Comparison of ENCODE assay signal across 2 cellular contexts in the genomic region with DNA sequence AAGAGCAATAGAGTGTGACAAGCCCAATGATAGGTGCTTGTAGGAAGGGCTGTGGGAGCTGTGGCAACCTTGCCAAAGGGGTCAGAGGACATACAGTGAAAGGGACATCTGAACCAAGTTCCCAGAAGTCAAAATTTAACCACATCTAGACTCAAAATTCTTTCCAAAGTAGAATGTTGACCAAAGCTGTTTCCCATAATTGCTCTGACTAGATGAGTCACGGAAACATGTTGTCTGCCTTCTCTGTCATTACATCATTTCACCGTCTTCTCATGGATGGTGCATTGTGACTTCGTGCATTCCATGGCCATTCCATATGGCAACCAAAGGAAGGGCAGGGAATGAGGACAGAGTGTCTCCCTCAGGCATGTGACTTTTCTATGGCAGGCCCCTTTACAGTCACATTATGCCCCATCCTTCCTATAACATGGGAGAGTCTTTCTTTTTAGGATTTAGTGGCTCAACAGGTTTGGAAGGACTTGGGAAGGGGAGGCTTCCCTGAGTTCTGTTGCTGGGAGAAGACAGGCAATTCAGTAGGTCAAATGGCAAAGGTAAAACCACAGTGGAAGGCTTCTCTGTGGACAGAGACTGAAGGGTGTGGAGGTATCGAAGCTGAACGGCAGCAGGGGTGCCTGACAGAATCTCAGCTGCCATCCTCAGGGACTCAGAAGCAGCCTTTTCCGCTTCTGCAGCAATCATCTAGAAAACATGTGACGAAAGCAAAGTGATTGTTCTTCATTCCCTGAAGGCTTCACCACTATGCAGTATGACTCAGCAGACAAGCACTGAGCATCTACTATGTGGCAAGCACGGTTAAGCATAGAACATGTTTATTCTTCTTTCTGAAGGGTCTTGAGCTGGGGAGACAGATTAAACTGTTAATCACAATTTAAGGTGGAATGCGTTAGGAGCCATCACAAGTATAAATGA.
TF ChIP-seq lines count a peak whose summit lies in the region.

No MANE protein-coding gene starts in this region.

TF ChIP-seq in SK-N-SH treated with all-trans-retinoic acid at 6 μM for 48 hours, 23 proteins besides CTCF, POLR2A, EP300 and RAD21:
- TF ChIP-seq, protein P1, sequence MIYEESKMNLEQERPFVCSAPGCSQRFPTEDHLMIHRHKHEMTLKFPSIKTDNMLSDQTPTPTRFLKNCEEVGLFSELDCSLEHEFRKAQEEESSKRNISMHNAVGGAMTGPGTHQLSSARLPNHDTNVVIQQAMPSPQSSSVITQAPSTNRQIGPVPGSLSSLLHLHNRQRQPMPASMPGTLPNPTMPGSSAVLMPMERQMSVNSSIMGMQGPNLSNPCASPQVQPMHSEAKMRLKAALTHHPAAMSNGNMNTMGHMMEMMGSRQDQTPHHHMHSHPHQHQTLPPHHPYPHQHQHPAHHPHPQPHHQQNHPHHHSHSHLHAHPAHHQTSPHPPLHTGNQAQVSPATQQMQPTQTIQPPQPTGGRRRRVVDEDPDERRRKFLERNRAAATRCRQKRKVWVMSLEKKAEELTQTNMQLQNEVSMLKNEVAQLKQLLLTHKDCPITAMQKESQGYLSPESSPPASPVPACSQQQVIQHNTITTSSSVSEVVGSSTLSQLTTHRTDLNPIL (CRISPR knock-in tag; IDR thresholded peaks at IDR 0.05; ENCODE audit: low read depth) = no peak
- TF ChIP-seq BACH2 (CRISPR knock-in tag; IDR thresholded peaks at IDR 0.05; ENCODE audit: borderline replicate concordance) (no peak), ZFP3 (CRISPR knock-in tag; IDR thresholded peaks at IDR 0.05) (no peak), ZNF70 (CRISPR knock-in tag; IDR thresholded peaks at IDR 0.05) (no peak), CSDC2 (CRISPR knock-in tag; IDR thresholded peaks at IDR 0.05) (no peak), RARB (CRISPR knock-in tag; IDR thresholded peaks at IDR 0.05) (no peak)
- TF ChIP-seq, protein P2, sequence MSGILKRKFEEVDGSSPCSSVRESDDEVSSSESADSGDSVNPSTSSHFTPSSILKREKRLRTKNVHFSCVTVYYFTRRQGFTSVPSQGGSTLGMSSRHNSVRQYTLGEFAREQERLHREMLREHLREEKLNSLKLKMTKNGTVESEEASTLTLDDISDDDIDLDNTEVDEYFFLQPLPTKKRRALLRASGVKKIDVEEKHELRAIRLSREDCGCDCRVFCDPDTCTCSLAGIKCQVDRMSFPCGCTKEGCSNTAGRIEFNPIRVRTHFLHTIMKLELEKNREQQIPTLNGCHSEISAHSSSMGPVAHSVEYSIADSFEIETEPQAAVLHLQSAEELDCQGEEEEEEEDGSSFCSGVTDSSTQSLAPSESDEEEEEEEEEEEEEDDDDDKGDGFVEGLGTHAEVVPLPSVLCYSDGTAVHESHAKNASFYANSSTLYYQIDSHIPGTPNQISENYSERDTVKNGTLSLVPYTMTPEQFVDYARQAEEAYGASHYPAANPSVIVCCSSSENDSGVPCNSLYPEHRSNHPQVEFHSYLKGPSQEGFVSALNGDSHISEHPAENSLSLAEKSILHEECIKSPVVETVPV (CRISPR knock-in tag; IDR thresholded peaks at IDR 0.05) = no peak

TF ChIP-seq in HepG2, 621 proteins besides CTCF, POLR2A, EP300 and RAD21 (continued from another document):
- no peak for TF ChIP-seq TSC22D2 (CRISPR knock-in tag; IDR thresholded peaks at IDR 0.05; ENCODE audit: borderline replicate concordance)
- TF ChIP-seq, protein P3, sequence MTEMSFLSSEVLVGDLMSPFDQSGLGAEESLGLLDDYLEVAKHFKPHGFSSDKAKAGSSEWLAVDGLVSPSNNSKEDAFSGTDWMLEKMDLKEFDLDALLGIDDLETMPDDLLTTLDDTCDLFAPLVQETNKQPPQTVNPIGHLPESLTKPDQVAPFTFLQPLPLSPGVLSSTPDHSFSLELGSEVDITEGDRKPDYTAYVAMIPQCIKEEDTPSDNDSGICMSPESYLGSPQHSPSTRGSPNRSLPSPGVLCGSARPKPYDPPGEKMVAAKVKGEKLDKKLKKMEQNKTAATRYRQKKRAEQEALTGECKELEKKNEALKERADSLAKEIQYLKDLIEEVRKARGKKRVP (CRISPR knock-in tag; IDR thresholded peaks at IDR 0.05) = peak in 1 of 2 experiments; percentile 66; a peak in 2 of 4 replicates
- TF ChIP-seq ZSCAN22 (CRISPR knock-in tag; IDR thresholded peaks at IDR 0.05) = no peak
- no peak for TF ChIP-seq NCOA5 (CRISPR knock-in tag; IDR thresholded peaks at IDR 0.05)
- TF ChIP-seq ZNF430 (CRISPR knock-in tag; IDR thresholded peaks at IDR 0.05) = no peak
